Comparison of ENCODE assay signal across 11 cellular contexts in the genomic region with DNA sequence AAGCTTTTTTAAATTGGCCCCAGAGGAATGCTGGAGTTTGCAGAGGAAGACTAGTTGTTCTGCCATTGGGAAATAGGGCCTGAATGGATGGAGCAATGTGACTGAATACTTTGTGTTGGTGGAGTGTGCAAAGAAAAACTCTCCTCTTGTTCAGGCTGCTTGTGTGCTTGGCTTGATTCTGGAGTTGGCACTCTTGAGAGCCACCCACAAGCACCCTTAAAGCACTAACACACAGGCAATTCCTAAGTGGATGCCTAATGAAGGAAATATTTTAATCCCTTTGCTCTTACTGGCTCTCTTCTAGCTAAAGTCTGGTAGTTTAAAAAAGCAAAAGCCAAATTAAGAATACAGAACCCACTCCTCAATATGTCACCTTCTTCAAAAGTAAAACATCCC.
DNase-seq lines count a peak whose midpoint lies in the region; ATAC-seq and TF ChIP-seq lines count a peak whose summit lies in the region.
"Had no signal": no experiment of that assay in that cellular context is flagged by ENCODE, and none has a peak within 500 bp of the region (broad histone marks: within the 10 kb centered on the region; RNA-seq: fewer than 3 reads in every experiment).

No MANE protein-coding gene starts in this region.

- no peak overlapping the region; the same call in none of the 2 replicates for H4K91ac ChIP-seq in IMR-90 (ENCODE audit: insufficient read depth, low read depth, low read length)

- H3K9ac ChIP-seq in IMR-90 (ENCODE audit: low read depth, low read length) (no peak overlapping the region), mesendoderm (ENCODE audit: low read length) (no peak overlapping the region)

- dilution Hi-C loops in IMR-90 (cut with HindIII; ENCODE audit: low sequenced_read_pairs, unreplicated experiment), result no loop called here

- H4K8ac ChIP-seq in IMR-90 (ENCODE audit: low read depth in 2 of 2, low read length in 2 of 2), result peak overlapping the region in 1 of 2 experiments; percentile 88; a peak in 3 of 4 replicates
- H4K8ac ChIP-seq in mesendoderm (ENCODE audit: low read depth, low read length), result no peak overlapping the region

- H3K4me1 ChIP-seq in IMR-90 (ENCODE audit: control insufficient read depth, insufficient read depth, low read length) (peaks cover 29% of the 10 kb centered on the region), mesendoderm (ENCODE audit: control insufficient read depth, low read depth, low read length) (peaks cover 18% of the 10 kb centered on the region), thyroid gland (peaks cover 23 to 45% of the 10 kb centered on the region in 2 donors)

- no peak overlapping the region for H3K4me3 ChIP-seq in IMR-90 (ENCODE audit: insufficient read depth, low read depth, low read length)
- no peak overlapping the region for H3K4me3 ChIP-seq in mesendoderm (ENCODE audit: low read length)
- no peak overlapping the region for H3K4me3 ChIP-seq in thyroid gland (replicated peaks in 1 of 3)

- in situ Hi-C loops in IMR-90 (cut with MboI; ENCODE audit: low sequenced_read_pairs), result no loop called here

- H3K36me3 Mint-ChIP-seq in endothelial cell (ENCODE audit: low read depth, unreplicated experiment), result no peaks in the 10 kb centered on the region
- no peaks in the 10 kb centered on the region for H3K36me3 Mint-ChIP-seq in activated naive CD8-positive, alpha-beta T cell treated with anti-CD3 and anti-CD28 coated beads, Interleukin-2, amount 50 U/mL, for 24 hours (ENCODE audit: low read depth)
- H3K36me3 Mint-ChIP-seq in CD4-positive, alpha-beta T cell (ENCODE audit: low read depth), result no peaks in the 10 kb centered on the region

- intact Hi-C loops in IMR-90 (cut with micrococcal nuclease), result no loop called here
- intact Hi-C loops in thyroid gland (cut with DNase I), result no loop called here
- intact Hi-C loops in CD4-positive, alpha-beta T cell (cut with DNase I, micrococcal nuclease), result no loop called here

- H3K56ac ChIP-seq in IMR-90 (ENCODE audit: extremely low read depth, insufficient read depth, low read length) (no peak overlapping the region; the same call in 1 of the 2 replicates), mesendoderm (ENCODE audit: low read length) (peak overlapping the region; percentile 27)

- POLR2A ChIA-PET in IMR-90 (lab: Charles Lee; ENCODE audit: unreplicated experiment), result no interaction called here
- POLR2A ChIA-PET in CD4-positive, alpha-beta T cell (lab: Charles Lee), result no interaction called here

- H3K27ac ChIP-seq in IMR-90 (ENCODE audit: insufficient read depth, low read length) (peak overlapping the region; percentile 56; the same call in 1 of the 2 replicates), mesendoderm (ENCODE audit: low read depth, low read length) (no peak overlapping the region), thyroid gland (peak overlapping the region; percentile 90 to 93 (median 90))
- no peak overlapping the region for H3K27ac ChIP-seq in CD4-positive, alpha-beta T cell (ENCODE audit: low read depth, low read length)

- H3K27me3 ChIP-seq in IMR-90 (ENCODE audit: control insufficient read depth, insufficient read depth, low read length) (no peaks in the 10 kb centered on the region), mesendoderm (ENCODE audit: insufficient read depth, low read length, poor library complexity) (no peaks in the 10 kb centered on the region), thyroid gland (no peaks in the 10 kb centered on the region)
- H3K27me3 ChIP-seq in CD4-positive, alpha-beta T cell (ENCODE audit: control insufficient read depth, insufficient read depth, low read length), result peaks cover 4% of the 10 kb centered on the region

- H3K23ac ChIP-seq in IMR-90 (ENCODE audit: low read depth, low read length) (0 out of 2 replicates have a peak overlapping the region, but pooled peaks have one; percentile 10), mesendoderm (ENCODE audit: low read length) (no peak overlapping the region)

- H3K9me1 ChIP-seq in IMR-90 (ENCODE audit: insufficient read depth, low read length), result peaks cover 17% of the 10 kb centered on the region

- H3K36me3 ChIP-seq in IMR-90 (ENCODE audit: control insufficient read depth, insufficient read depth, low read length), result no peaks in the 10 kb centered on the region
- H3K36me3 ChIP-seq in mesendoderm (ENCODE audit: control insufficient read depth, insufficient read depth, low read length), result no peaks in the 10 kb centered on the region
- no peaks in the 10 kb centered on the region for H3K36me3 ChIP-seq in thyroid gland

- no peak overlapping the region; the same call in 1 of the 2 replicates for H3K18ac ChIP-seq in IMR-90 (ENCODE audit: low read depth, low read length)
- H3K18ac ChIP-seq in mesendoderm (ENCODE audit: low read length), result no peak overlapping the region

- H3K9me3 Mint-ChIP-seq in endothelial cell (ENCODE audit: unreplicated experiment), result no peaks in the 10 kb centered on the region
- no peaks in the 10 kb centered on the region for H3K9me3 Mint-ChIP-seq in activated naive CD8-positive, alpha-beta T cell treated with anti-CD3 and anti-CD28 coated beads, Interleukin-2, amount 50 U/mL, for 24 hours
- H3K9me3 Mint-ChIP-seq in CD4-positive, alpha-beta T cell, result no peaks in the 10 kb centered on the region

- peak overlapping the region; percentile 31 for H3K4ac ChIP-seq in IMR-90 (ENCODE audit: low read depth, low read length)
- no peak overlapping the region for H3K4ac ChIP-seq in mesendoderm (ENCODE audit: low read depth, low read length)

- H3K4me3 Mint-ChIP-seq in endothelial cell (ENCODE audit: unreplicated experiment), result no peak overlapping the region
- H3K4me3 Mint-ChIP-seq in activated naive CD8-positive, alpha-beta T cell treated with anti-CD3 and anti-CD28 coated beads, Interleukin-2, amount 50 U/mL, for 24 hours, result no peak overlapping the region
- no peak overlapping the region for H3K4me3 Mint-ChIP-seq in CD4-positive, alpha-beta T cell
- H3K4me3 Mint-ChIP-seq: activated CD8-positive, alpha-beta T cell treated with anti-CD3 and anti-CD28 coated beads, Interleukin-2, amount 10 ng/mL, durations not matched to agents 7 days and 5 days had no signal

- no peak for TF ChIP-seq RAD21 in IMR-90 (IDR thresholded peaks at IDR 0.05; ENCODE audit: low read length)

- H3K14ac ChIP-seq in IMR-90 (replicated peaks; ENCODE audit: low read depth, low read length), result no peak overlapping the region

- H4K20me1 ChIP-seq in IMR-90 (ENCODE audit: insufficient read depth, low read length), result no peaks in the 10 kb centered on the region

- ATAC-seq in IMR-90 (ENCODE audit: low read depth), result peak; percentile 8; the same call in 1 of the 2 replicates
- no peak for ATAC-seq in activated naive CD8-positive, alpha-beta T cell treated with anti-CD3 and anti-CD28 coated beads, Interleukin-2, amount 50 U/mL, for 24 hours
- no peak for ATAC-seq in CD4-positive, alpha-beta T cell (ENCODE audit: poor library complexity)
- ATAC-seq: activated CD8-positive, alpha-beta T cell treated with anti-CD3 and anti-CD28 coated beads, Interleukin-2, amount 10 ng/mL, durations not matched to agents 7 days and 5 days had no signal

- DNase-seq in IMR-90 (peak; percentile 47), endothelial cell (ENCODE audit: low spot score) (no peak), mesendoderm (no peak), thyroid gland (peak; percentile 71 to 79), Kasumi-1 (lab: John Stamatoyannopoulos, UW) (no peak)
- DNase-seq in stimulated activated CD4-positive, alpha-beta T cell treated with anti-CD3 and anti-CD28 coated beads, Interleukin-4, amount 100 ng/mL, for 24 hours, result no peak
- no peak for DNase-seq in activated naive CD8-positive, alpha-beta T cell treated with anti-CD3 and anti-CD28 coated beads, Interleukin-2, amount 50 U/mL, for 24 hours
- DNase-seq in CD4-positive, alpha-beta T cell, result no peak
- DNase-seq: activated CD8-positive, alpha-beta T cell treated with anti-CD3 and anti-CD28 coated beads, Interleukin-2, amount 10 ng/mL, durations not matched to agents 7 days and 5 days; activated naive CD4-positive, alpha-beta T cell; T-helper 9 cell had no signal

- peak overlapping the region; percentile 92 for H2BK120ac ChIP-seq in IMR-90 (ENCODE audit: low read depth, low read length)
- no peak overlapping the region for H2BK120ac ChIP-seq in mesendoderm (ENCODE audit: low read depth, low read length)

- CTCF ChIA-PET in IMR-90 (lab: Yijun Ruan, JAX), result interaction anchor here (1.8 kb wide), 1 partner anchor 79 kb away, joined by 7 read pairs; the partner anchor contains the start of gene TLN2
- CTCF ChIA-PET in CD4-positive, alpha-beta T cell (lab: Charles Lee), result no interaction called here

- peak overlapping the region; percentile 81 for H2BK5ac ChIP-seq in IMR-90 (ENCODE audit: low read depth, low read length, poor library complexity, severe bottlenecking)
- H2BK5ac ChIP-seq in mesendoderm (ENCODE audit: low read length), result no peak overlapping the region

- TF ChIP-seq CTCF in IMR-90 (conservative IDR thresholded peaks at IDR 0.05; ENCODE audit: low read depth, low read length) (no peak), endothelial cell (IDR thresholded peaks at IDR 0.05; ENCODE audit: unreplicated experiment) (no peak), thyroid gland (IDR thresholded peaks at IDR 0.05) (no peak)
- no peak for TF ChIP-seq CTCF in CD4-positive, alpha-beta T cell (IDR thresholded peaks at IDR 0.05)

- H3K79me1 ChIP-seq in IMR-90 (ENCODE audit: low read depth in 1 of 2, low read length in 2 of 2) (peaks cover 30 to 48% of the 10 kb centered on the region in 2 experiments), mesendoderm (ENCODE audit: low read length) (peaks cover 14% of the 10 kb centered on the region)

- H4K5ac ChIP-seq in IMR-90 (ENCODE audit: low read depth, low read length) (peak overlapping the region; percentile 48; the same call in 1 of the 2 replicates), mesendoderm (ENCODE audit: low read length) (no peak overlapping the region)

- TF ChIP-seq POLR2A in IMR-90 (IDR thresholded peaks at IDR 0.05; ENCODE audit: low read depth, low read length) (no peak), thyroid gland (IDR thresholded peaks at IDR 0.05) (peak in 1 of 2 donors; percentile 17)

- BruUV-seq in IMR-90 (replicated peaks; lab: Mats Ljungman, UMichigan), result no TSS peak

- no peaks in the 10 kb centered on the region for H3K9me3 ChIP-seq in IMR-90 (ENCODE audit: control insufficient read depth, insufficient read depth, low read length)
- H3K9me3 ChIP-seq in thyroid gland, result no peaks in the 10 kb centered on the region
- no peaks in the 10 kb centered on the region for H3K9me3 ChIP-seq in CD4-positive, alpha-beta T cell (ENCODE audit: control insufficient read depth, low read length)

- peak overlapping the region; percentile 53 for H3K27ac Mint-ChIP-seq in endothelial cell (ENCODE audit: unreplicated experiment)
- no peak overlapping the region for H3K27ac Mint-ChIP-seq in activated naive CD8-positive, alpha-beta T cell treated with anti-CD3 and anti-CD28 coated beads, Interleukin-2, amount 50 U/mL, for 24 hours
- H3K27ac Mint-ChIP-seq in CD4-positive, alpha-beta T cell, result no peak overlapping the region
- H3K27ac Mint-ChIP-seq: activated CD8-positive, alpha-beta T cell treated with anti-CD3 and anti-CD28 coated beads, Interleukin-2, amount 10 ng/mL, durations not matched to agents 7 days and 5 days had no signal

- peaks cover 25% of the 10 kb centered on the region for H3K4me1 Mint-ChIP-seq in endothelial cell (ENCODE audit: unreplicated experiment)
- no peaks in the 10 kb centered on the region for H3K4me1 Mint-ChIP-seq in activated naive CD8-positive, alpha-beta T cell treated with anti-CD3 and anti-CD28 coated beads, Interleukin-2, amount 50 U/mL, for 24 hours
- H3K4me1 Mint-ChIP-seq in CD4-positive, alpha-beta T cell (ENCODE audit: low read depth), result no peaks in the 10 kb centered on the region

- H3K79me2 ChIP-seq in mesendoderm (ENCODE audit: control insufficient read depth, insufficient read depth, low read length), result peaks cover 5% of the 10 kb centered on the region

- peak overlapping the region; percentile 27 for H2AFZ ChIP-seq in IMR-90 (replicated peaks; ENCODE audit: low read length, poor library complexity)

- H3K27me3 Mint-ChIP-seq in endothelial cell (ENCODE audit: unreplicated experiment), result no peaks in the 10 kb centered on the region
- H3K27me3 Mint-ChIP-seq in activated naive CD8-positive, alpha-beta T cell treated with anti-CD3 and anti-CD28 coated beads, Interleukin-2, amount 50 U/mL, for 24 hours, result peaks cover 2% of the 10 kb centered on the region
- H3K27me3 Mint-ChIP-seq in CD4-positive, alpha-beta T cell, result peaks cover 4% of the 10 kb centered on the region

- peak overlapping the region; percentile 30; the same call in 1 of the 2 replicates for H3K4me2 ChIP-seq in IMR-90 (ENCODE audit: low read depth, low read length)
- H3K4me2 ChIP-seq in mesendoderm (ENCODE audit: low read length), result no peak overlapping the region

- H2BK15ac ChIP-seq in IMR-90 (ENCODE audit: low read depth, low read length), result peak overlapping the region; percentile 78; the same call in 1 of the 3 replicates
- no peak overlapping the region for H2BK15ac ChIP-seq in mesendoderm (replicated peaks; ENCODE audit: low read depth)

- peak overlapping the region; percentile 89 for H2BK20ac ChIP-seq in IMR-90 (ENCODE audit: low read depth, low read length)

- H2AK5ac ChIP-seq in IMR-90 (ENCODE audit: low read depth, low read length) (peak overlapping the region; percentile 45; the same call in 1 of the 2 replicates), mesendoderm (ENCODE audit: low read length) (no peak overlapping the region)

- H2AK9ac ChIP-seq in IMR-90 (replicated peaks; ENCODE audit: low read depth, low read length, poor library complexity), result no peak overlapping the region

Comparison
In these comparisons a context has a peak if more than half of its experiments do, and no peak if none do; other contexts are left out.
1. DNase-seq: peak in IMR-90 (single experiment) and thyroid gland (2 of 2); none in endothelial cell (single experiment), mesendoderm (single experiment), stimulated activated CD4-positive, alpha-beta T cell treated with anti-CD3 and anti-CD28 coated beads, Interleukin-4, amount 100 ng/mL, for 24 hours (single experiment), activated naive CD8-positive, alpha-beta T cell treated with anti-CD3 and anti-CD28 coated beads, Interleukin-2, amount 50 U/mL, for 24 hours (single experiment), CD4-positive, alpha-beta T cell (0 of 10) and Kasumi-1 (0 of 2).
2. H3K27ac ChIP-seq: peak in IMR-90 (single experiment) and thyroid gland (3 of 3); none in mesendoderm (single experiment) and CD4-positive, alpha-beta T cell (single experiment).